Comparison of ENCODE assay signal across 22 cellular contexts in genomic region chr2:184543832-184544231, GRCh38. TPM values are rescaled to one million over a fixed set of nuclear protein-coding genes. Genes with fewer than 3 reads are reported as not detected.
A peak's percentile ranks its signal among the peaks of the same experiment; 100 is the strongest.
DNase-seq lines count a peak whose midpoint lies in the region; ATAC-seq, FAIRE-seq and TF ChIP-seq lines count a peak whose summit lies in the region.
"Had no signal": no experiment of that assay in that cellular context is flagged by ENCODE, and none has a peak within 500 bp of the region (broad histone marks: within the 10 kb centered on the region; RNA-seq: fewer than 3 reads in every experiment).

No MANE protein-coding gene starts in this region.

- no peak overlapping the region for H3K27ac ChIP-seq in KMS-11
- no peak overlapping the region for H3K27ac ChIP-seq in OCI-LY7 (ENCODE audit: low read depth, low read length, poor library complexity, severe bottlenecking)
- no peak overlapping the region for H3K27ac ChIP-seq in GM12878 (ENCODE audit: control insufficient read depth, insufficient read depth)
- H3K27ac ChIP-seq: GM23248 had no signal

- H3K79me2 ChIP-seq in KMS-11 (ENCODE audit: insufficient read depth, low read depth) (no peaks in the 10 kb centered on the region), OCI-LY7 (ENCODE audit: insufficient read depth, low read depth, low read length) (no peaks in the 10 kb centered on the region), GM12878 (ENCODE audit: control insufficient read depth, insufficient read depth, low read length) (no peaks in the 10 kb centered on the region)

- WGBS in GM12878 (ENCODE audit: insufficient coverage, insufficient replicate concordance, low lambda C conversion rate, missing lambda C conversion rate) = 0% methylated on average over 1 of the region's 1 CpG

- no peak overlapping the region for H3K9ac ChIP-seq in KMS-11
- no peak overlapping the region for H3K9ac ChIP-seq in GM12878 (ENCODE audit: control insufficient read depth, insufficient read depth, low read length)
- H3K9ac ChIP-seq: GM23248 had no signal

- H3K9me2 ChIP-seq in OCI-LY7 (ENCODE audit: insufficient read depth, low read length) = no peaks in the 10 kb centered on the region

- no peaks in the 10 kb centered on the region for H3K9me3 Mint-ChIP-seq in Calu3 (ENCODE audit: low read depth, unreplicated experiment)
- H3K9me3 Mint-ChIP-seq: HFFc6 had no signal

- no peak for TF ChIP-seq CTCF in KMS-11 (conservative IDR thresholded peaks at IDR 0.05; ENCODE audit: low read depth, low read length)
- TF ChIP-seq CTCF in OCI-LY7 (conservative IDR thresholded peaks at IDR 0.05; ENCODE audit: low read length) = no peak
- TF ChIP-seq CTCF in GM12878 (IDR thresholded peaks at IDR 0.05 in 2 of 3, conservative IDR thresholded peaks at IDR 0.05 in 1 of 3; ENCODE audit: control insufficient read depth in 2 of 3, extremely low read depth in 1 of 3, insufficient read depth in 1 of 3, low read depth in 3 of 3, low read length in 3 of 3) = no peak
- no peak for TF ChIP-seq CTCF in Calu3 (IDR thresholded peaks at IDR 0.05; ENCODE audit: unreplicated experiment)

- POLR2A ChIA-PET in OCI-LY7 (lab: Charles Lee) = interaction anchor here (0.6 to 1.5 kb wide), 6 partner anchors 15 to 485 kb away, joined by 3 to 4 read pairs (median 3); no protein-coding TSS in a partner anchor
- POLR2A ChIA-PET in GM12878 (lab: Charles Lee) = no interaction called here

- H3K27me3 ChIP-seq in KMS-11 (ENCODE audit: insufficient read depth, low read depth) = no peaks in the 10 kb centered on the region
- H3K27me3 ChIP-seq in GM12878 (replicated peaks in 1 of 2; ENCODE audit: control insufficient read depth in 2 of 2, insufficient read depth in 2 of 2, low read length in 1 of 2) = no peaks in the 10 kb centered on the region
- H3K27me3 ChIP-seq: BE2C had no signal

- no peak for TF ChIP-seq POLR2A in GM12878 (IDR thresholded peaks at IDR 0.05; ENCODE audit: low read depth, low read length)

- TF ChIP-seq RAD21 in GM12878 (IDR thresholded peaks at IDR 0.05; ENCODE audit: insufficient read depth, low read depth, low read length) = no peak

- CTCF ChIA-PET in OCI-LY7 (lab: Charles Lee; ENCODE audit: unreplicated experiment) = no interaction called here
- CTCF ChIA-PET in GM12878 (lab: Yijun Ruan, JAX) = no interaction called here
- CTCF ChIA-PET in Calu3 (lab: Charles Lee) = no interaction called here

- no peaks in the 10 kb centered on the region for H4K20me1 ChIP-seq in KMS-11 (ENCODE audit: insufficient read depth)
- H4K20me1 ChIP-seq in OCI-LY7 (ENCODE audit: insufficient read depth, low read length) = no peaks in the 10 kb centered on the region
- H4K20me1 ChIP-seq in GM12878 (ENCODE audit: control insufficient read depth, insufficient read depth) = no peaks in the 10 kb centered on the region

- no peaks in the 10 kb centered on the region for H3K36me3 ChIP-seq in KMS-11 (ENCODE audit: insufficient read depth)
- H3K36me3 ChIP-seq in OCI-LY7 (ENCODE audit: insufficient read depth, low read length) = no peaks in the 10 kb centered on the region
- no peaks in the 10 kb centered on the region for H3K36me3 ChIP-seq in GM12878 (ENCODE audit: control insufficient read depth in 2 of 2, insufficient read depth in 2 of 2, low read length in 1 of 2)
- H3K36me3 ChIP-seq: BE2C had no signal

- intact Hi-C loops in OCI-LY7 (cut with micrococcal nuclease; ENCODE audit: unreplicated experiment) (no loop called here), GM12878 (cut with micrococcal nuclease; ENCODE audit: unreplicated experiment) (no loop called here), Calu3 (cut with micrococcal nuclease; ENCODE audit: unreplicated experiment) (no loop called here)

- no peaks in the 10 kb centered on the region for H3K27me3 Mint-ChIP-seq in Calu3 (ENCODE audit: unreplicated experiment)
- H3K27me3 Mint-ChIP-seq: CD4-positive, CD25-positive, alpha-beta regulatory T cell; CD8-positive, alpha-beta memory T cell had no signal

- BruUV-seq in OCI-LY7 (replicated peaks; lab: Mats Ljungman, UMichigan) = no TSS peak
- BruUV-seq in GM12878 (replicated peaks; lab: Mats Ljungman, UMichigan) = no TSS peak
- BruUV-seq in Calu3 (replicated peaks; lab: Mats Ljungman, UMichigan) = no TSS peak

- TF ChIP-seq EP300 in GM12878 (IDR thresholded peaks at IDR 0.05; ENCODE audit: borderline replicate concordance in 1 of 2, control insufficient read depth in 1 of 2, low read depth in 2 of 2, low read length in 2 of 2) = no peak

- no peaks in the 10 kb centered on the region for H3K36me3 Mint-ChIP-seq in Calu3 (ENCODE audit: insufficient read depth, unreplicated experiment)
- H3K36me3 Mint-ChIP-seq: CD4-positive, CD25-positive, alpha-beta regulatory T cell; CD8-positive, alpha-beta memory T cell had no signal

- H3K9me3 ChIP-seq in OCI-LY7 (ENCODE audit: low read length) (peaks cover 5% of the 10 kb centered on the region; the same call in 1 of the 2 replicates), GM12878 (replicated peaks; ENCODE audit: control insufficient read depth, insufficient read depth, low read length) (no peaks in the 10 kb centered on the region)
- H3K9me3 ChIP-seq: BE2C had no signal

- H3K4me3 ChIP-seq in KMS-11 (IDR thresholded peaks at IDR 0.05; ENCODE audit: insufficient read depth, low read depth, low read length) (no peak overlapping the region), OCI-LY7 (ENCODE audit: low read depth, low read length, poor library complexity, severe bottlenecking) (no peak overlapping the region), GM12878 (no peak overlapping the region)
- H3K4me3 ChIP-seq: GM23248, K562 had no signal

- in situ Hi-C loops in GM12878 (cut with MboI) = no loop called here

- H3K4me1 Mint-ChIP-seq in Calu3 (ENCODE audit: low read depth, unreplicated experiment) = no peaks in the 10 kb centered on the region
- H3K4me1 Mint-ChIP-seq: CD4-positive, CD25-positive, alpha-beta regulatory T cell; CD8-positive, alpha-beta memory T cell had no signal

- RAD21 ChIA-PET in GM12878 (lab: Charles Lee; ENCODE audit: unreplicated experiment) = interaction anchor here (1.0 kb wide), 1 partner anchor 78 kb away, joined by 3 read pairs; no protein-coding TSS in a partner anchor

- no peak for FAIRE-seq in GM12878 (lab: Jason Lieb, UNC)
- FAIRE-seq: D721Med, HTR-8/SVneo, K562 had no signal

- H3K4me3 Mint-ChIP-seq in Calu3 (ENCODE audit: low read depth, unreplicated experiment) = no peak overlapping the region
- H3K4me3 Mint-ChIP-seq: CD4-positive, CD25-positive, alpha-beta regulatory T cell; CD8-positive, alpha-beta memory T cell; HFFc6 had no signal

- H2AFZ ChIP-seq in KMS-11 (ENCODE audit: low read depth) (no peak overlapping the region), OCI-LY7 (ENCODE audit: low read length) (peak overlapping the region; percentile 85; the same call in 1 of the 2 replicates), GM12878 (ENCODE audit: control insufficient read depth, low read depth, low read length) (no peak overlapping the region)
- H2AFZ ChIP-seq: GM23248 had no signal

- no peak for DNase-seq in OCI-LY7 (ENCODE audit: low spot score)
- no peak for DNase-seq in GM12878 (ENCODE audit: low read depth, low spot score)
- DNase-seq in stimulated activated CD4-positive, alpha-beta T cell treated with anti-CD3 and anti-CD28 coated beads, Interleukin-12 subunit alpha, Interleukin-12 subunit beta, amount 100 ng/mL, for 4 hours = no peak
- DNase-seq in Calu3 = no peak
- DNase-seq: ACHN; BE2C; C1 segment of cervical spinal cord; CD4-positive, CD25-positive, alpha-beta regulatory T cell; CD8-positive, alpha-beta memory T cell; COR-L47; DMS79; GDM1; GM23248; HCEC 1CT; HFFc6; IMR-90 had no signal

- H3K4me1 ChIP-seq in KMS-11 (ENCODE audit: low read depth, poor library complexity, severe bottlenecking) (peaks cover 21% of the 10 kb centered on the region), OCI-LY7 (ENCODE audit: insufficient read depth, low read length, poor library complexity, severe bottlenecking) (no peaks in the 10 kb centered on the region), GM12878 (ENCODE audit: control insufficient read depth, insufficient read depth, low read length) (no peaks in the 10 kb centered on the region)
- H3K4me1 ChIP-seq: BE2C had no signal

- H3K4me2 ChIP-seq in KMS-11 (peak overlapping the region; percentile 49), OCI-LY7 (ENCODE audit: low read length) (peak overlapping the region; percentile 25; the same call in 1 of the 2 replicates), GM12878 (ENCODE audit: control insufficient read depth, insufficient read depth) (no peak overlapping the region)

- SMC1A ChIA-PET in GM12878 (lab: Charles Lee; ENCODE audit: uncharacterized antibody, unreplicated experiment) = interaction anchor here (0.7 to 1.4 kb wide), 4 partner anchors 12 to 133 kb away, joined by 3 to 4 read pairs (median 3); no protein-coding TSS in a partner anchor

- no peak overlapping the region for H3K27ac Mint-ChIP-seq in Calu3 (ENCODE audit: unreplicated experiment)
- H3K27ac Mint-ChIP-seq: CD4-positive, CD25-positive, alpha-beta regulatory T cell; CD8-positive, alpha-beta memory T cell; HFFc6 had no signal

- ATAC-seq in GM21367 (IDR thresholded peaks at IDR 0.05; ENCODE audit: unreplicated experiment) (peak; percentile 43), GM12878 (peak; percentile 32; the same call in 2 of the 3 replicates), GM21381 (IDR thresholded peaks at IDR 0.05; ENCODE audit: unreplicated experiment) (no peak)
- ATAC-seq: K562 had no signal

TF ChIP-seq in GM12878, 131 proteins besides CTCF, POLR2A, EP300 and RAD21:
- TF ChIP-seq MTA2 (IDR thresholded peaks at IDR 0.05; ENCODE audit: low read depth) = no peak
- no peak for TF ChIP-seq HDGF (IDR thresholded peaks at IDR 0.05)
- TF ChIP-seq FOXK2 (IDR thresholded peaks at IDR 0.05) = no peak

RNA-seq across cellular contexts. Expression of gene ZNF804A, which starts 54.5 kb away (rescaled TPM):
- total RNA-seq in OCI-LY7 (2014; rRNA removed; shearing (Covaris generic)) = 19.9 and 24.1 TPM in 2 replicates
- 14.3 and 14.4 TPM in 2 replicates for total RNA-seq in OCI-LY7 (2022)
- 0.06 and 0.10 TPM in 2 replicates for total RNA-seq in GM12878 (2013; cell fraction: nucleolus; rRNA removed)
- 1.4 and 1.5 TPM in 2 replicates for total RNA-seq in GM12878 (2014; rRNA removed)
- total RNA-seq in GM12878 (2014; rRNA removed; fragmentation: Illumina TruSeq; extraction: Trizol) = 1.4 and 1.6 TPM in 2 replicates
- total RNA-seq in GM12878 (2021) = 1.6 and 1.7 TPM in 2 replicates
- polyA plus RNA-seq in GM12878 (2011; ENCODE audit: low read depth) = 0.07 TPM
- 0.19 and 0.27 TPM in 2 replicates for polyA plus RNA-seq in GM12878 (2011; rRNA removed)
- 0.08 and 0.12 TPM in 2 replicates for polyA plus RNA-seq in GM12878 (2011; cell fraction: cytosol; rRNA removed)
- polyA plus RNA-seq in GM12878 (2011; cell fraction: nucleus; rRNA removed) = 0.13 and 0.15 TPM in 2 replicates
- 0.13 and 0.14 TPM in 2 replicates for polyA plus RNA-seq in GM12878 (2012)
- polyA plus RNA-seq in GM12878 (2014; fragmentation: Illumina TruSeq; extraction: Trizol) = 2.2 and 2.3 TPM in 2 replicates
- polyA plus RNA-seq in GM12878 (2014; fragmentation: Nextera tagmentation; extraction: Ambion mirVana) = 1 to 10 TPM; 1.4 TPM
- 0.84 and 1.2 TPM in 2 replicates for polyA plus RNA-seq in GM12878 (2014; rRNA removed)
- polyA plus RNA-seq in GM12878 (2016; fragmentation: Nextera tagmentation; extraction: Ambion mirVana) = 1 to 10 TPM; 1.0 to 1.1 TPM
- polyA minus RNA-seq in GM12878 (2011; rRNA and poly(A)+ RNA removed) = 0.15 TPM in 2 replicates
- polyA minus RNA-seq in GM12878 (2011; cell fraction: cytosol; rRNA and poly(A)+ RNA removed) = not detected in 2 replicates
- 0.48 and 0.96 TPM in 2 replicates for polyA minus RNA-seq in GM12878 (2011; cell fraction: nucleus; rRNA and poly(A)+ RNA removed)
- 0.09 TPM in 1 of 2 replicates, not detected in the other for total RNA-seq in Calu3 (2022)
- total RNA-seq: CD4-positive, CD25-positive, alpha-beta regulatory T cell; CD8-positive, alpha-beta memory T cell had no signal
- polyA plus RNA-seq: CD4-positive, CD25-positive, alpha-beta regulatory T cell; CD8-positive, alpha-beta memory T cell had no signal

Comparison
In these comparisons a context has a peak if more than half of its experiments do, and no peak if none do; other contexts are left out.
1. RNA of gene ZNF804A, which starts 54.5 kb away (total RNA-seq): 14.3 to 24.1 TPM in OCI-LY7; 0.06 to 1.7 TPM in GM12878 and 0.09 TPM in Calu3; every median in the first group is over 4 times any median in the second.